ENCODE assay signal across 11 cellular contexts in genomic region chr20:35059612-35060011, GRCh38.
"Had no signal": no experiment of that assay in that cellular context is flagged by ENCODE, and none has a peak within 500 bp of the region (broad histone marks: within the 10 kb centered on the region; RNA-seq: fewer than 3 reads in every experiment).

No MANE protein-coding gene starts in this region.

- H3K9me3 ChIP-seq: HAP-1 had no signal

- H3K27ac ChIP-seq: GM23248 had no signal

- H3K4me3 ChIP-seq: GM23248, GM23338, HAP-1 had no signal

- ATAC-seq: GM23338, HCT116 had no signal

- H3K4me2 ChIP-seq: GM23338 had no signal

- H3K27ac Mint-ChIP-seq: GM23338, H9, HFFc6 had no signal

- H3K9ac ChIP-seq: GM23248 had no signal

- H3K9me3 Mint-ChIP-seq: GM23338, H9 had no signal

- DNase-seq: GM23248, GOT3, H7, H9, HCEC 1CT, HFFc6 had no signal

- H2AFZ ChIP-seq: GM23248, GM23338 had no signal

- FAIRE-seq: H1, H54 had no signal

- H3K4me3 Mint-ChIP-seq: GM23338, H9, HFFc6 had no signal
